ENCODE assay signal across 26 cellular contexts in the genomic region with DNA sequence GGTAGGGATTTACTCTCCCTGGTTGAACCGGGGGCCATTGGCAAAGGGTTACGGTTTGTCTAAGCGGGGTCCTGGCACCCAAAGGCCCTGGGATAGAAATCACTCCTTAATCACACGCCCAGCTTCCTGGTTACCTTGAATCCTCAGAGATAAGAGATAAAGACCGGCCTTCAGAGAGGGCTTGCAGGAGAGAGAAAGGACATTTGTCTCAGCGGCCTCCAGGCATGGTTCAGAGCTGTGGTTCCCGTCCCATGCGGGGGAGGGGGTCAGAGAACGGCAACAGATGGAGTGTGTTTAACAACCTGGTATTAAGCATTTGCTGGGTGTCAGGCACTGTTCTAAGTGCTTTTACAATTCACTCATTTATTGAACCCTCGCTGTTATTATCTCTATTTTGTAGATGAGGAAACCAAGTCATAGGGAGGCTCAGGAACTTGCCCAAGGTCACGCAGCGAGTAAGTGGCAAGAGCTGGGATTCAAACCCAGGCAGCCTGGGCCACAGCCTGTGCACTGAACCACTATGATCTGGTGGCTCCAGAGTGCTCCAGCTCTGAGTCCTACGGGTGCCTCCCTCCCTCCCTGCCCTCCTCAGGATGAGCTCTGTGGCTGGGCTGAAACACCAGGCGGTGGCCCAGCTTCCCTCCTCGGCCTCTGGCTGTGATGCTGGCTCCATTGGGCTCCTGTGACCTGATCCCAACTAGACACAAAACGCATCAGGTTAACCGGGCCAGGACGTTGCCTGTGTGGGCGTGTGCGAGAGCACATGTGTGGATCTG. TPM values are rescaled to one million over a fixed set of nuclear protein-coding genes. Genes with fewer than 3 reads are reported as not detected.
"Had no signal": no experiment of that assay in that cellular context is flagged by ENCODE, and none has a peak within 500 bp of the region (broad histone marks: within the 10 kb centered on the region; RNA-seq: fewer than 3 reads in every experiment).

No MANE protein-coding gene starts in this region.

- FAIRE-seq: astrocyte, TTC549 had no signal

- H3K4me3 ChIP-seq: adrenal gland, gastrocnemius medialis, heart right ventricle, lower lobe of right lung, thyroid gland had no signal

- ATAC-seq: activated naive CD4-positive, alpha-beta T cell treated with anti-CD3 and anti-CD28 coated beads, Interleukin-2, amount 50 U/mL, for 72 hours; gastrocnemius medialis; heart right ventricle; lower lobe of right lung; natural killer cell had no signal

- H3K27me3 ChIP-seq: adrenal gland, gastrocnemius medialis, heart right ventricle, thyroid gland had no signal

- H3K36me3 ChIP-seq: adrenal gland, gastrocnemius medialis, lower lobe of right lung, neutrophil, thyroid gland had no signal

- H3K9me3 ChIP-seq: adrenal gland, gastrocnemius medialis, heart right ventricle, lower lobe of right lung, neutrophil, thyroid gland had no signal

- H3K27ac ChIP-seq: adrenal gland, gastrocnemius medialis, heart right ventricle, lower lobe of right lung, neutrophil, thyroid gland had no signal

- DNase-seq: activated B cell treated with CpG ODN at 0.5 μM for 24 hours; activated CD4-positive, alpha-beta memory T cell treated with anti-CD3 and anti-CD28 coated beads for 36 hours; activated CD4-positive, alpha-beta T cell treated with anti-CD3 and anti-CD28 coated beads for 4 hours; activated gamma-delta T cell treated with Interleukin-2 at 50 U/mL for 16 hours; activated T-cell treated with anti-CD3 and anti-CD28 coated beads for 4 hours; cerebellar nuclear complex; cortex of kidney; effector CD4-positive, alpha-beta T cell; gastrocnemius medialis; heart right ventricle; immature natural killer cell; lower lobe of right lung; natural killer cell; stimulated activated CD4-positive, alpha-beta T cell treated with anti-CD3 and anti-CD28 coated beads, Interleukin-12 subunit alpha, Interleukin-12 subunit beta, amount 100 ng/mL, for 4 hours; stimulated activated CD4-positive, alpha-beta T cell treated with anti-CD3 and anti-CD28 coated beads, Interleukin-1b, Interleukin-23, amount 100 ng/mL, for 48 hours; stimulated activated CD8-positive, alpha-beta memory T cell treated with anti-CD3 and anti-CD28 coated beads, Interleukin-4, amount 100 ng/mL, for 48 hours; stimulated activated naive CD4-positive, alpha-beta T cell; thyroid gland had no signal

- H3K4me1 ChIP-seq: gastrocnemius medialis had no signal

RNA-seq across cellular contexts. Expression of gene LRRC10B, which starts 18.6 kb away (rescaled TPM):
- total RNA-seq: activated B cell treated with CpG ODN at 0.5 μM for 24 hours; activated CD4-positive, alpha-beta memory T cell treated with anti-CD3 and anti-CD28 coated beads for 36 hours; activated naive CD4-positive, alpha-beta T cell treated with anti-CD3 and anti-CD28 coated beads, Interleukin-2, amount 50 U/mL, for 72 hours; activated T-helper 1 cell treated with anti-CD3 and anti-CD28 coated beads, Interleukin-12 subunit alpha, Interleukin-12 subunit beta, Interleukin-2, Interleukin-4 antibody, amounts not matched to agents 30 ng/mL and 10 ng/mL and 1 ng/mL, durations not matched to agents 14 hours and 24 hours and 36 hours; bronchial epithelial cell; natural killer cell had no signal
- polyA plus RNA-seq: immature natural killer cell had no signal

RNA-seq across cellular contexts. Expression of gene SYT7, which starts 53.7 kb away (rescaled TPM):
- total RNA-seq: activated B cell treated with CpG ODN at 0.5 μM for 24 hours; activated CD4-positive, alpha-beta memory T cell treated with anti-CD3 and anti-CD28 coated beads for 36 hours; activated naive CD4-positive, alpha-beta T cell treated with anti-CD3 and anti-CD28 coated beads, Interleukin-2, amount 50 U/mL, for 72 hours; T-helper 2 cell treated with Interferon-gamma antibody and Interleukin-4, amounts not matched to agents 100 ng/mL and 5 ng/mL, for 36 hours had no signal
- polyA plus RNA-seq: immature natural killer cell had no signal
